30 cellular contexts compared by ENCODE assay signal in the genomic region with DNA sequence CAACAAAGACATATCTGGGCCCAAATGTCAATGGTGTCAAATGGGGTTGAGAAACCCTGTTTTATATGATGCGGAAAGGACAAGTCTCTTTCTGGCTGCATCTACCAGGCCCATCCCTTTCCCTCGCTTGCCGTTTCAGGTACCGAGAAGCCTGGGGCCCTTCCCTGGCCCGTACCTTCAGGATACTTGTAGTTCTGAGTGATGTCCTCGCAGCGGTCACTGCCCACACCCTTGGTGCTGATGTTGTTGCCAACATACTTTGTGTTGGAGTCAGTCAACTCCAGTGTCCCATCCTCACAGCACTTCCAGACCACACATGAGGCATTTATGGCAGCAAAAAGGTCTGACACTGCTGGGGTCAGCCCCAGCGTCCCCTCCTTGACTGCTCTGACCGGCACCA. TPM values are rescaled to one million over a fixed set of nuclear protein-coding genes. Genes with fewer than 3 reads are reported as not detected.
DNase-seq lines count a peak whose midpoint lies in the region; ATAC-seq, FAIRE-seq and TF ChIP-seq lines count a peak whose summit lies in the region.
"Had no signal": no experiment of that assay in that cellular context is flagged by ENCODE, and none has a peak within 500 bp of the region (broad histone marks: within the 10 kb centered on the region; RNA-seq: fewer than 3 reads in every experiment).

No MANE protein-coding gene starts in this region.

- no peak overlapping the region for H3K4me3 Mint-ChIP-seq in endodermal cell
- no peak overlapping the region for H3K4me3 Mint-ChIP-seq in CD8-positive, alpha-beta T cell
- H3K4me3 Mint-ChIP-seq: CD14-positive monocyte; CD4-positive, alpha-beta memory T cell; CD4-positive, CD25-positive, alpha-beta regulatory T cell had no signal

- FAIRE-seq in GM12892 (lab: Jason Lieb, UNC), result peak; percentile 9
- FAIRE-seq: A204.1, D721Med, GM12878, GM19239 had no signal

- peaks cover 9% of the 10 kb centered on the region for H3K27me3 Mint-ChIP-seq in endodermal cell (ENCODE audit: insufficient read depth)
- peaks cover 16% of the 10 kb centered on the region for H3K27me3 Mint-ChIP-seq in CD8-positive, alpha-beta T cell (ENCODE audit: low read depth)

- no peak overlapping the region for H3K27ac ChIP-seq in endodermal cell (ENCODE audit: low read depth, low read length)
- no peak overlapping the region for H3K27ac ChIP-seq in CD8-positive, alpha-beta T cell (ENCODE audit: low read depth, low read length)
- H3K27ac ChIP-seq: 22Rv1, BLaER1 had no signal

- CTCF ChIA-PET in CD8-positive, alpha-beta T cell (lab: Charles Lee), result interaction anchor here (0.8 to 1.5 kb wide), 3 partner anchors 10 to 18 kb away, joined by 3 to 4 read pairs (median 3); no protein-coding TSS in a partner anchor

- no peaks in the 10 kb centered on the region for H3K4me1 Mint-ChIP-seq in endodermal cell
- H3K4me1 Mint-ChIP-seq in CD8-positive, alpha-beta T cell (ENCODE audit: low read depth), result peaks cover 2% of the 10 kb centered on the region

- TF ChIP-seq POLR2A in GM12892 (IDR thresholded peaks at IDR 0.05; ENCODE audit: low read depth, low read length), result no peak

- no peaks in the 10 kb centered on the region for H3K4me1 ChIP-seq in endodermal cell (ENCODE audit: control insufficient read depth, insufficient read depth, low read length)
- H3K4me1 ChIP-seq in CD8-positive, alpha-beta T cell (ENCODE audit: insufficient read depth, low read length), result no peaks in the 10 kb centered on the region
- H3K4me1 ChIP-seq: BE2C, Caco-2 had no signal

- DNase-seq in GM12892 (ENCODE audit: insufficient read length) (no peak), endodermal cell (peak; percentile 35), islet precursor cell (peak; percentile 32), DMS114 treated with DMSO at 0.1 percent for 48 hours (lab: John Stamatoyannopoulos, UW; ENCODE audit: unreplicated experiment) (no peak), A172 (ENCODE audit: low spot score) (no peak)
- no peak for DNase-seq in CD8-positive, alpha-beta T cell
- DNase-seq: ACHN; BE2C; C1 segment of cervical spinal cord; Caco-2; Calu3; CD4-positive, alpha-beta memory T cell; CD4-positive, CD25-positive, alpha-beta regulatory T cell; DMS153; DMS53; DMS79; DND-41; EL; GDM1 had no signal

- intact Hi-C loops in CD8-positive, alpha-beta T cell (cut with DNase I, micrococcal nuclease), result no loop called here

- no peaks in the 10 kb centered on the region for H3K27me3 ChIP-seq in endodermal cell (ENCODE audit: control insufficient read depth, insufficient read depth, low read length, poor library complexity, severe bottlenecking)
- H3K27me3 ChIP-seq in CD8-positive, alpha-beta T cell (ENCODE audit: insufficient read depth, low read length), result no peaks in the 10 kb centered on the region
- H3K27me3 ChIP-seq: BE2C, BLaER1 had no signal

- POLR2A ChIA-PET in CD8-positive, alpha-beta T cell (lab: Charles Lee), result no interaction called here

- no peaks in the 10 kb centered on the region for H3K9me3 Mint-ChIP-seq in endodermal cell
- H3K9me3 Mint-ChIP-seq in CD8-positive, alpha-beta T cell, result no peaks in the 10 kb centered on the region
- H3K9me3 Mint-ChIP-seq: CD4-positive, alpha-beta memory T cell; CD4-positive, CD25-positive, alpha-beta regulatory T cell had no signal

- H3K9ac ChIP-seq in endodermal cell (ENCODE audit: extremely low read depth, low read length, poor library complexity, severe bottlenecking), result no peak overlapping the region
- H3K9ac ChIP-seq: BLaER1 had no signal

- ATAC-seq in CD8-positive, alpha-beta T cell, result no peak
- ATAC-seq: GM12878 had no signal

- no peaks in the 10 kb centered on the region for H3K9me3 ChIP-seq in endodermal cell (ENCODE audit: control insufficient read depth, low read length)
- H3K9me3 ChIP-seq in CD8-positive, alpha-beta T cell (ENCODE audit: low read length), result no peaks in the 10 kb centered on the region
- H3K9me3 ChIP-seq: BE2C, BLaER1, Caco-2 had no signal

- TF ChIP-seq CTCF in endodermal cell (conservative IDR thresholded peaks at IDR 0.05), result no peak
- no peak for TF ChIP-seq CTCF in CD8-positive, alpha-beta T cell (IDR thresholded peaks at IDR 0.05)

- 93 to 95% methylated on average over 9 of the region's 9 CpGs for WGBS in endodermal cell (ENCODE audit: insufficient coverage in 1 of 2, insufficient read length in 1 of 2), 2 experiments

- H3K4me3 ChIP-seq in endodermal cell (ENCODE audit: low read length), result no peak overlapping the region
- no peak overlapping the region for H3K4me3 ChIP-seq in CD8-positive, alpha-beta T cell (ENCODE audit: low read depth, low read length)
- H3K4me3 ChIP-seq: BLaER1, GM12878 had no signal

- no peaks in the 10 kb centered on the region for H3K36me3 Mint-ChIP-seq in endodermal cell (ENCODE audit: low read depth)
- H3K36me3 Mint-ChIP-seq in CD8-positive, alpha-beta T cell, result no peaks in the 10 kb centered on the region
- H3K36me3 Mint-ChIP-seq: CD14-positive monocyte; CD4-positive, alpha-beta memory T cell; CD4-positive, CD25-positive, alpha-beta regulatory T cell had no signal

- no peaks in the 10 kb centered on the region for H3K36me3 ChIP-seq in endodermal cell (ENCODE audit: control insufficient read depth, insufficient read depth, low read length)
- no peaks in the 10 kb centered on the region for H3K36me3 ChIP-seq in CD8-positive, alpha-beta T cell (ENCODE audit: insufficient read depth, low read length)
- H3K36me3 ChIP-seq: BE2C, BLaER1 had no signal

- no peak overlapping the region for H3K27ac Mint-ChIP-seq in endodermal cell
- no peak overlapping the region for H3K27ac Mint-ChIP-seq in CD8-positive, alpha-beta T cell
- H3K27ac Mint-ChIP-seq: CD14-positive monocyte; CD4-positive, CD25-positive, alpha-beta regulatory T cell had no signal

RNA-seq across cellular contexts. Expression of gene EPB42, which starts 13.8 kb away (rescaled TPM):
- not detected for polyA plus RNA-seq in GM12892 (2012; ENCODE audit: missing spikeins)
- not detected for total RNA-seq in endodermal cell
- not detected for polyA plus RNA-seq in endodermal cell (2013, experiment 1 of 2)
- polyA plus RNA-seq in endodermal cell (2013, experiment 2 of 2), result not detected
- not detected for total RNA-seq in CD8-positive, alpha-beta T cell
- total RNA-seq in A172 (2014; rRNA removed; shearing (Covaris generic)), result not detected in 2 replicates
- total RNA-seq: A673; Caco-2; Calu3; CD4-positive, alpha-beta memory T cell; CD4-positive, CD25-positive, alpha-beta regulatory T cell; Daoy; G401; GM12878 had no signal
- polyA plus RNA-seq: AG04450; CD4-positive, alpha-beta memory T cell; GM12878 had no signal

RNA-seq across cellular contexts. Expression of gene CCNDBP1, which starts 21.8 kb away (rescaled TPM):
- polyA plus RNA-seq in GM12892 (2012; ENCODE audit: missing spikeins), result 45.6 TPM
- total RNA-seq in endodermal cell, result 10 to 100 TPM; 25.7 to 43.5 TPM
- 38.2 TPM for polyA plus RNA-seq in endodermal cell (2013, experiment 1 of 2)
- 33.9 TPM for polyA plus RNA-seq in endodermal cell (2013, experiment 2 of 2)
- total RNA-seq in CD8-positive, alpha-beta T cell, result 10 to 100 TPM; 80.3 to 81.1 TPM
- total RNA-seq in A172 (2014; rRNA removed; shearing (Covaris generic)), result 90.6 and 92.1 TPM in 2 replicates

RNA-seq across cellular contexts. Expression of gene TGM5, which starts 59.7 kb away (rescaled TPM):
- polyA plus RNA-seq in GM12892 (2012; ENCODE audit: missing spikeins), result 2.3 TPM
- not detected for total RNA-seq in endodermal cell
- not detected for polyA plus RNA-seq in endodermal cell (2013, experiment 1 of 2)
- polyA plus RNA-seq in endodermal cell (2013, experiment 2 of 2), result not detected
- not detected for total RNA-seq in CD8-positive, alpha-beta T cell
- 0.14 TPM in 1 of 2 replicates, not detected in the other for total RNA-seq in A172 (2014; rRNA removed; shearing (Covaris generic))
- total RNA-seq: A673; Caco-2; Calu3; CD4-positive, alpha-beta memory T cell; CD4-positive, CD25-positive, alpha-beta regulatory T cell; Daoy; G401 had no signal
- polyA plus RNA-seq: AG04450; CD14-positive monocyte; CD4-positive, alpha-beta memory T cell; CD4-positive, CD25-positive, alpha-beta regulatory T cell had no signal

Comparison
In these comparisons a context has a peak if more than half of its experiments do, and no peak if none do; other contexts are left out.
1. DNase-seq: peak in endodermal cell (single experiment) and islet precursor cell (single experiment); none in GM12892 (single experiment), DMS114 treated with DMSO at 0.1 percent for 48 hours (single experiment), CD8-positive, alpha-beta T cell (0 of 7) and A172 (single experiment).